ENCODE assay signal across 1 cellular context in the genomic region with DNA sequence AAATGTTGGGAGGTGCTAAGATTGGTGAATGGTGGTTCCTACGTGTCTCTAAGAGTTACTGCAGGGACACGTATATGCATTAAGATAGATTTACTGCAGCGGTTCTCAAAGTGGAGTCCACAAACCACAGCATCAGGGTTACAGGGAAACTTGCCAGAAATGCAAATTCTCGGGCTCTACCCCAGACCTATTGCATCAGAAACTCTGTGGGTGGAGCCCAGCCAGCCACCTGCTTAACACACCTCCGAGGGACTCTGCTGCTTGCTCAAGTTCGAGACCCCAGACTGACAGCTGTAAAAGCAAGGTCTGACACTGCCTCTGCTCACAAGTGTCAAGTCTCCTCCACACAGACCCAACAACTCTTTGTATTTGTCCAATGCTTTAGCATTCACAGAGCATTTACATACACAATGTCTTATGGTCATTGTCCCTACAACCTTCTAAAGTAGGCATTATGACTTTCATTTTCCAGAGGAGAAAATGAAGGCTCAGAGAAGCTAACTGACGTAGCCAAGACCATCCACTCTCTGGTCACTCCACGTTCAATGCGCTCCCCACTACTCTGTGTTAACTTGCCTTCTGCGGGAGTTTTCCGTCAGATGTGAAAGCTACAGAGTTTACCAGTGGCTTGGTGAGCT.
TF ChIP-seq lines count a peak whose summit lies in the region.

No MANE protein-coding gene starts in this region.

TF ChIP-seq in K562, 482 proteins besides CTCF, POLR2A, EP300 and RAD21 (continued from another document):
- TF ChIP-seq, protein P1, sequence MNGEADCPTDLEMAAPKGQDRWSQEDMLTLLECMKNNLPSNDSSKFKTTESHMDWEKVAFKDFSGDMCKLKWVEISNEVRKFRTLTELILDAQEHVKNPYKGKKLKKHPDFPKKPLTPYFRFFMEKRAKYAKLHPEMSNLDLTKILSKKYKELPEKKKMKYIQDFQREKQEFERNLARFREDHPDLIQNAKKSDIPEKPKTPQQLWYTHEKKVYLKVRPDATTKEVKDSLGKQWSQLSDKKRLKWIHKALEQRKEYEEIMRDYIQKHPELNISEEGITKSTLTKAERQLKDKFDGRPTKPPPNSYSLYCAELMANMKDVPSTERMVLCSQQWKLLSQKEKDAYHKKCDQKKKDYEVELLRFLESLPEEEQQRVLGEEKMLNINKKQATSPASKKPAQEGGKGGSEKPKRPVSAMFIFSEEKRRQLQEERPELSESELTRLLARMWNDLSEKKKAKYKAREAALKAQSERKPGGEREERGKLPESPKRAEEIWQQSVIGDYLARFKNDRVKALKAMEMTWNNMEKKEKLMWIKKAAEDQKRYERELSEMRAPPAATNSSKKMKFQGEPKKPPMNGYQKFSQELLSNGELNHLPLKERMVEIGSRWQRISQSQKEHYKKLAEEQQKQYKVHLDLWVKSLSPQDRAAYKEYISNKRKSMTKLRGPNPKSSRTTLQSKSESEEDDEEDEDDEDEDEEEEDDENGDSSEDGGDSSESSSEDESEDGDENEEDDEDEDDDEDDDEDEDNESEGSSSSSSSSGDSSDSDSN (IDR thresholded peaks at IDR 0.05; ENCODE audit: borderline replicate concordance in 1 of 2, low read depth in 2 of 2, low read length in 2 of 2) = no peak
- TF ChIP-seq ZNF184 (CRISPR knock-in tag; IDR thresholded peaks at IDR 0.05) = no peak
- TF ChIP-seq ESRRB (CRISPR knock-in tag; IDR thresholded peaks at IDR 0.05; ENCODE audit: borderline replicate concordance) = no peak
- no peak for TF ChIP-seq RFX5 (IDR thresholded peaks at IDR 0.05; ENCODE audit: low read depth, low read length)
- peak; percentile 48; the same call in 1 of the 2 replicates for TF ChIP-seq TEAD4 (IDR thresholded peaks at IDR 0.05; ENCODE audit: low read length)
- no peak for TF ChIP-seq TEAD4 (CRISPR knock-in tag; IDR thresholded peaks at IDR 0.05; ENCODE audit: borderline replicate concordance)
- TF ChIP-seq HDAC2 (IDR thresholded peaks at IDR 0.05) = 0 out of 2 replicates have a peak, but pooled peaks have one; percentile 35
